Comparison of ENCODE assay signal across 2 cellular contexts in the genomic region with DNA sequence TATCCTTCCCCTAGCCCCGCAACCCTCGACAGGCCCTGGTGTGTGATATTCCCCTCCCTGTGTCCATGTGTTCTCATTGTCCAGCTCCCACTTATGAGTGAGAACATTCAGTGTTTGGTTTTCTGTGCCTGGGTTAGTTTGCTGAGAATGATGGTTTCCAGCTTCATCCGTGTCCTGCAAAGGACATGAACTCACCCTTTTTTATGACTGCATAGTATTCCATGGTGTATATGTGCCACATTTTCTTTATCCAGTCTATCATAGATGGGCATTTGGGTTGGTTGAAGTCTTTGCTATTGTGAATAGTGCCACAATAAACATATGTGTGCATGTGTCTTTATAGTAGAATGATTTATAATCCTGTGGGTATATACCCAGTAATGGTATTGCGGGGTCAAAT.
TF ChIP-seq lines count a peak whose summit lies in the region.

No MANE protein-coding gene starts in this region.

TF ChIP-seq in HEK293, 187 proteins besides CTCF, POLR2A, EP300 and RAD21:
- TF ChIP-seq ZNF146 (tag by site-specific recombination; IDR thresholded peaks at IDR 0.05) = peak; percentile 81
- TF ChIP-seq, protein P1, sequence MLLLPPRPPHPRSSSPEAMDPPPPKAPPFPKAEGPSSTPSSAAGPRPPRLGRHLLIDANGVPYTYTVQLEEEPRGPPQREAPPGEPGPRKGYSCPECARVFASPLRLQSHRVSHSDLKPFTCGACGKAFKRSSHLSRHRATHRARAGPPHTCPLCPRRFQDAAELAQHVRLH (tag by site-specific recombination; IDR thresholded peaks at IDR 0.05) = 0 out of 2 replicates have a peak, but pooled peaks have one; percentile 15

TF ChIP-seq in K562, 482 proteins besides CTCF, POLR2A, EP300 and RAD21:
- 0 out of 4 replicates have a peak, but pooled peaks of 1 of the 2 experiments have one; percentile 12 for TF ChIP-seq KDM1A (IDR thresholded peaks at IDR 0.05)
- peak; percentile 80 for TF ChIP-seq ZNF146 (CRISPR knock-in tag; IDR thresholded peaks at IDR 0.05; ENCODE audit: unreplicated experiment)
TF ChIP-seq in K562: peak in this region for 2; not testable (repeated sequence) for 480.
